In genomic region chr17:73722163-73722562, GRCh38 we compare ENCODE assay signal across 12 cellular contexts.
DNase-seq lines count a peak whose midpoint lies in the region; ATAC-seq and TF ChIP-seq lines count a peak whose summit lies in the region.
"Had no signal": no experiment of that assay in that cellular context is flagged by ENCODE, and none has a peak within 500 bp of the region (broad histone marks: within the 10 kb centered on the region; RNA-seq: fewer than 3 reads in every experiment).

No MANE protein-coding gene starts in this region.

- peak; percentile 59 for DNase-seq in activated gamma-delta T cell treated with Interleukin-2 at 50 U/mL for 16 hours
- no peak for DNase-seq in activated gamma-delta T cell (lab: John Stamatoyannopoulos, UW)
- DNase-seq in NCI-H69 (lab: John Stamatoyannopoulos, UW): peak; percentile 72
- DNase-seq in activated T-cell treated with anti-CD3 and anti-CD28 coated beads, Interleukin-2, amount 50 U/mL, for 4 hours: no peak
- no peak for DNase-seq in stimulated activated naive B cell treated with anti-CD40 and anti-IgM and Interleukin-4, amounts not matched to agents 10 μg/mL and 1 μg/mL and 100 μg/mL, for 72 hours
- no peak for DNase-seq in NCI-H187 treated with DMSO at 0.1 percent for 48 hours (lab: John Stamatoyannopoulos, UW)
- no peak for DNase-seq in stomach
- DNase-seq: AML-193, gastrocnemius medialis, NCI-H1436 treated with DMSO at 0.1 percent for 48 hours had no signal

- intact Hi-C loops in stomach (cut with DNase I; ENCODE audit: low total_unique reads): no loop called here

- H3K27me3 Mint-ChIP-seq in activated T-cell treated with anti-CD3 and anti-CD28 coated beads, Interleukin-2, amount 50 U/mL, for 4 hours (ENCODE audit: low read depth): no peaks in the 10 kb centered on the region
- peaks cover 0 to 6% of the 10 kb centered on the region in 2 donors for H3K27me3 Mint-ChIP-seq in stimulated activated naive B cell treated with anti-CD40 and anti-IgM and Interleukin-4, amounts not matched to agents 10 μg/mL and 1 μg/mL and 100 μg/mL, for 72 hours

- peaks cover 0 to 31% (median 0%) of the 10 kb centered on the region in 3 donors for H3K27me3 ChIP-seq in stomach
- H3K27me3 ChIP-seq: pancreas had no signal

- no peaks in the 10 kb centered on the region for H3K9me3 ChIP-seq in stomach
- H3K9me3 ChIP-seq: gastrocnemius medialis, pancreas had no signal

- 59 to 75% (median 66%) methylated on average over 6 of the region's 6 CpGs for WGBS in stomach, 5 donors

- peak overlapping the region; percentile 58 for H3K4me3 Mint-ChIP-seq in activated T-cell treated with anti-CD3 and anti-CD28 coated beads, Interleukin-2, amount 50 U/mL, for 4 hours
- no peak overlapping the region for H3K4me3 Mint-ChIP-seq in stimulated activated naive B cell treated with anti-CD40 and anti-IgM and Interleukin-4, amounts not matched to agents 10 μg/mL and 1 μg/mL and 100 μg/mL, for 72 hours

- H3K4me1 Mint-ChIP-seq in activated T-cell treated with anti-CD3 and anti-CD28 coated beads, Interleukin-2, amount 50 U/mL, for 4 hours (ENCODE audit: low read depth): peaks cover 38% of the 10 kb centered on the region
- peaks cover 3 to 10% of the 10 kb centered on the region in 2 donors for H3K4me1 Mint-ChIP-seq in stimulated activated naive B cell treated with anti-CD40 and anti-IgM and Interleukin-4, amounts not matched to agents 10 μg/mL and 1 μg/mL and 100 μg/mL, for 72 hours

- no peaks in the 10 kb centered on the region for H3K36me3 Mint-ChIP-seq in activated T-cell treated with anti-CD3 and anti-CD28 coated beads, Interleukin-2, amount 50 U/mL, for 4 hours (ENCODE audit: insufficient read depth)
- no peaks in the 10 kb centered on the region for H3K36me3 Mint-ChIP-seq in stimulated activated naive B cell treated with anti-CD40 and anti-IgM and Interleukin-4, amounts not matched to agents 10 μg/mL and 1 μg/mL and 100 μg/mL, for 72 hours

- no peak for TF ChIP-seq EP300 in stomach (IDR thresholded peaks at IDR 0.05)

- peak; percentile 63 to 68 for ATAC-seq in activated T-cell treated with anti-CD3 and anti-CD28 coated beads, Interleukin-2, amount 50 U/mL, for 4 hours
- peak; percentile 69 to 80 for ATAC-seq in stimulated activated naive B cell treated with anti-CD40 and anti-IgM and Interleukin-4, amounts not matched to agents 10 μg/mL and 1 μg/mL and 100 μg/mL, for 72 hours (replicated peaks)
- ATAC-seq in GM21717 (IDR thresholded peaks at IDR 0.05; ENCODE audit: unreplicated experiment): no peak
- ATAC-seq: gastrocnemius medialis had no signal

- H3K4me3 ChIP-seq in stomach: no peak overlapping the region
- H3K4me3 ChIP-seq: gastrocnemius medialis, pancreas had no signal

- TF ChIP-seq CTCF in stomach (IDR thresholded peaks at IDR 0.05): no peak

- no peak overlapping the region for H3K27ac ChIP-seq in stomach
- H3K27ac ChIP-seq: gastrocnemius medialis, pancreas had no signal

- no peaks in the 10 kb centered on the region for H3K36me3 ChIP-seq in stomach
- H3K36me3 ChIP-seq: gastrocnemius medialis, pancreas had no signal

- H3K9me3 Mint-ChIP-seq in activated T-cell treated with anti-CD3 and anti-CD28 coated beads, Interleukin-2, amount 50 U/mL, for 4 hours: no peaks in the 10 kb centered on the region
- H3K9me3 Mint-ChIP-seq in stimulated activated naive B cell treated with anti-CD40 and anti-IgM and Interleukin-4, amounts not matched to agents 10 μg/mL and 1 μg/mL and 100 μg/mL, for 72 hours: no peaks in the 10 kb centered on the region

- no peak overlapping the region for H3K27ac Mint-ChIP-seq in stimulated activated naive B cell treated with anti-CD40 and anti-IgM and Interleukin-4, amounts not matched to agents 10 μg/mL and 1 μg/mL and 100 μg/mL, for 72 hours

- H3K4me1 ChIP-seq in stomach: peaks cover 6 to 24% (median 11%) of the 10 kb centered on the region in 4 donors
- H3K4me1 ChIP-seq: gastrocnemius medialis, pancreas had no signal

- TF ChIP-seq POLR2A in stomach (IDR thresholded peaks at IDR 0.05): no peak

Comparison
In these comparisons a context has a peak if more than half of its experiments do, and no peak if none do; other contexts are left out.
1. DNase-seq: peak in activated gamma-delta T cell treated with Interleukin-2 at 50 U/mL for 16 hours (single experiment) and NCI-H69 (single experiment); none in activated gamma-delta T cell (single experiment), activated T-cell treated with anti-CD3 and anti-CD28 coated beads, Interleukin-2, amount 50 U/mL, for 4 hours (single experiment), stimulated activated naive B cell treated with anti-CD40 and anti-IgM and Interleukin-4, amounts not matched to agents 10 μg/mL and 1 μg/mL and 100 μg/mL, for 72 hours (single experiment), NCI-H187 treated with DMSO at 0.1 percent for 48 hours (single experiment) and stomach (single experiment).